ENCODE assay signal across 8 cellular contexts in genomic region chr17:78250891-78251772, GRCh38. TPM values are rescaled to one million over a fixed set of nuclear protein-coding genes. Genes with fewer than 3 reads are reported as not detected.
DNase-seq lines count a peak whose midpoint lies in the region; ATAC-seq and TF ChIP-seq lines count a peak whose summit lies in the region.

No MANE protein-coding gene starts in this region.

- H3K9ac ChIP-seq in MM.1S (ENCODE audit: low read length), result peak overlapping the region; percentile 63

- TF ChIP-seq CTCF in MM.1S (IDR thresholded peaks at IDR 0.05; ENCODE audit: low read length) (peak; percentile 99), RWPE2 (IDR thresholded peaks at IDR 0.05; ENCODE audit: poor library complexity, severe bottlenecking) (peak; percentile 99), fibroblast of the aortic adventitia (IDR thresholded peaks at IDR 0.05; ENCODE audit: insufficient read depth, low read length) (peak; percentile 95), neural crest cell (conservative IDR thresholded peaks at IDR 0.05) (peak; percentile 100), stomach (IDR thresholded peaks at IDR 0.05) (peak in 6 of 7 experiments; percentile 74 to 99 (median 98))

- H3K27ac ChIP-seq in CD8-positive, alpha-beta memory T cell (ENCODE audit: low read depth, low read length), result peak overlapping the region; percentile 20
- H3K27ac ChIP-seq in MM.1S (ENCODE audit: low read length) (peak overlapping the region; percentile 91), RWPE2 (ENCODE audit: poor library complexity, severe bottlenecking) (peak overlapping the region; percentile 47), stomach (peak overlapping the region in 2 of 5 donors; percentile 22 to 65)

- peak overlapping the region; percentile 29 for H2AFZ ChIP-seq in MM.1S (ENCODE audit: low read length)

- no peaks in the 10 kb centered on the region for H4K20me1 ChIP-seq in MM.1S (ENCODE audit: insufficient read depth, low read length)

- intact Hi-C loops in activated T-helper 2 cell treated with anti-CD3 and anti-CD28 coated beads, Interferon-gamma antibody, Interleukin-2, Interleukin-4, amounts not matched to agents 10 μg/mL and 5 μg/mL and 100 μg/mL, durations not matched to agents 14 hours and 24 hours and 36 hours (cut with micrococcal nuclease), result no loop called here
- intact Hi-C loops in stomach (cut with DNase I; ENCODE audit: low total_unique reads), result no loop called here

- H3K36me3 Mint-ChIP-seq in CD8-positive, alpha-beta memory T cell, result no peaks in the 10 kb centered on the region
- no peaks in the 10 kb centered on the region for H3K36me3 Mint-ChIP-seq in activated T-helper 2 cell treated with anti-CD3 and anti-CD28 coated beads, Interferon-gamma antibody, Interleukin-2, Interleukin-4, amounts not matched to agents 10 μg/mL and 5 μg/mL and 100 μg/mL, durations not matched to agents 14 hours and 24 hours and 36 hours (ENCODE audit: low read depth)
- peaks cover 2% of the 10 kb centered on the region for H3K36me3 Mint-ChIP-seq in neural crest cell (ENCODE audit: low read depth)

- no peaks in the 10 kb centered on the region for H3K79me2 ChIP-seq in MM.1S (ENCODE audit: low read length)

- H3K27me3 ChIP-seq in CD8-positive, alpha-beta memory T cell (ENCODE audit: insufficient read depth, low read length, poor library complexity, severe bottlenecking), result no peaks in the 10 kb centered on the region
- H3K27me3 ChIP-seq in MM.1S (replicated peaks; ENCODE audit: insufficient read depth, low read length) (no peaks in the 10 kb centered on the region), RWPE2 (ENCODE audit: insufficient read depth, poor library complexity, severe bottlenecking) (no peaks in the 10 kb centered on the region), stomach (peaks cover 0 to 13% (median 0%) of the 10 kb centered on the region in 3 donors)

- H3K9me3 ChIP-seq in CD8-positive, alpha-beta memory T cell (ENCODE audit: low read length), result no peaks in the 10 kb centered on the region
- H3K9me3 ChIP-seq in MM.1S (replicated peaks; ENCODE audit: insufficient read depth, low read length), result no peaks in the 10 kb centered on the region
- no peaks in the 10 kb centered on the region for H3K9me3 ChIP-seq in RWPE2 (ENCODE audit: severe bottlenecking)
- H3K9me3 ChIP-seq in stomach, result no peaks in the 10 kb centered on the region

- DNase-seq in CD8-positive, alpha-beta memory T cell, result peak; percentile 74 to 85 (median 77)
- DNase-seq in MM.1S, result peak; percentile 84
- DNase-seq in RWPE2 (ENCODE audit: low spot score), result peak; percentile 88
- peak; percentile 80 for DNase-seq in activated T-helper 2 cell treated with anti-CD3 and anti-CD28 coated beads, Interferon-gamma antibody, Interleukin-2, Interleukin-4, amounts not matched to agents 10 μg/mL and 5 μg/mL and 100 μg/mL, durations not matched to agents 14 hours and 24 hours and 36 hours (ENCODE audit: low spot score)
- DNase-seq in fibroblast of the aortic adventitia (ENCODE audit: low read depth), result peak; percentile 78
- peak; percentile 95 for DNase-seq in neural crest cell (ENCODE audit: low read depth, low spot score)
- DNase-seq in stomach, result peak; percentile 87

- no peaks in the 10 kb centered on the region for H3K9me3 Mint-ChIP-seq in CD8-positive, alpha-beta memory T cell
- H3K9me3 Mint-ChIP-seq in activated T-helper 2 cell treated with anti-CD3 and anti-CD28 coated beads, Interferon-gamma antibody, Interleukin-2, Interleukin-4, amounts not matched to agents 10 μg/mL and 5 μg/mL and 100 μg/mL, durations not matched to agents 14 hours and 24 hours and 36 hours, result no peaks in the 10 kb centered on the region
- no peaks in the 10 kb centered on the region for H3K9me3 Mint-ChIP-seq in neural crest cell

- ATAC-seq in GM21515 (IDR thresholded peaks at IDR 0.05; ENCODE audit: unreplicated experiment) (peak; percentile 54), RWPE2 (ENCODE audit: low read depth) (peak; percentile 85)

- no peaks in the 10 kb centered on the region for H3K36me3 ChIP-seq in CD8-positive, alpha-beta memory T cell (ENCODE audit: insufficient read depth, low read length)
- H3K36me3 ChIP-seq in MM.1S (replicated peaks; ENCODE audit: insufficient read depth, low read length), result no peaks in the 10 kb centered on the region
- no peaks in the 10 kb centered on the region for H3K36me3 ChIP-seq in RWPE2 (ENCODE audit: low read depth)
- no peaks in the 10 kb centered on the region for H3K36me3 ChIP-seq in stomach

- 10 to 49% (median 13%) methylated on average over 7 to 27 of the region's 27 CpGs for WGBS in stomach, 5 donors

- H3K27ac Mint-ChIP-seq in CD8-positive, alpha-beta memory T cell, result peak overlapping the region; percentile 16 to 97 (median 94)
- H3K27ac Mint-ChIP-seq in activated T-helper 2 cell treated with anti-CD3 and anti-CD28 coated beads, Interferon-gamma antibody, Interleukin-2, Interleukin-4, amounts not matched to agents 10 μg/mL and 5 μg/mL and 100 μg/mL, durations not matched to agents 14 hours and 24 hours and 36 hours, result no peak overlapping the region
- H3K27ac Mint-ChIP-seq in neural crest cell (ENCODE audit: unreplicated experiment), result no peak overlapping the region

- H3K4me2 ChIP-seq in MM.1S (ENCODE audit: low read depth, low read length), result peak overlapping the region; percentile 76

- no peak for TF ChIP-seq POLR2A in stomach (IDR thresholded peaks at IDR 0.05)

- peak overlapping the region; percentile 77 for H3K4me3 ChIP-seq in CD8-positive, alpha-beta memory T cell (ENCODE audit: low read length)
- H3K4me3 ChIP-seq in MM.1S (ENCODE audit: low read length), result peak overlapping the region; percentile 45; the same call in 1 of the 2 replicates
- peak overlapping the region; percentile 5 for H3K4me3 ChIP-seq in RWPE2 (ENCODE audit: severe bottlenecking)
- no peak overlapping the region for H3K4me3 ChIP-seq in fibroblast of the aortic adventitia (ENCODE audit: low read depth, low read length)
- peak overlapping the region in 1 of 4 donors; percentile 28 for H3K4me3 ChIP-seq in stomach

- H3K4me3 Mint-ChIP-seq in CD8-positive, alpha-beta memory T cell, result peak overlapping the region; percentile 72 to 84 (median 80)
- H3K4me3 Mint-ChIP-seq in activated T-helper 2 cell treated with anti-CD3 and anti-CD28 coated beads, Interferon-gamma antibody, Interleukin-2, Interleukin-4, amounts not matched to agents 10 μg/mL and 5 μg/mL and 100 μg/mL, durations not matched to agents 14 hours and 24 hours and 36 hours (ENCODE audit: low read depth), result no peak overlapping the region
- peak overlapping the region; percentile 75 for H3K4me3 Mint-ChIP-seq in neural crest cell

- POLR2A ChIA-PET in CD8-positive, alpha-beta memory T cell (lab: Charles Lee), result interaction anchor here (1.0 to 2.3 kb wide), 4 partner anchors 109 to 126 kb away, joined by 3 to 7 read pairs (median 5); partner anchors contain the start of genes SOCS3 and TMC6

- H3K4me1 Mint-ChIP-seq in CD8-positive, alpha-beta memory T cell, result peaks cover 33 to 53% (median 39%) of the 10 kb centered on the region in 3 donors
- H3K4me1 Mint-ChIP-seq in activated T-helper 2 cell treated with anti-CD3 and anti-CD28 coated beads, Interferon-gamma antibody, Interleukin-2, Interleukin-4, amounts not matched to agents 10 μg/mL and 5 μg/mL and 100 μg/mL, durations not matched to agents 14 hours and 24 hours and 36 hours (ENCODE audit: low read depth), result peaks cover 26% of the 10 kb centered on the region
- H3K4me1 Mint-ChIP-seq in neural crest cell, result peaks cover 25% of the 10 kb centered on the region

- no peaks in the 10 kb centered on the region for H3K9me2 ChIP-seq in MM.1S (replicated peaks; ENCODE audit: insufficient read depth, low read length)

- peaks cover 0 to 2% of the 10 kb centered on the region in 2 donors for H3K27me3 Mint-ChIP-seq in CD8-positive, alpha-beta memory T cell
- H3K27me3 Mint-ChIP-seq in activated T-helper 2 cell treated with anti-CD3 and anti-CD28 coated beads, Interferon-gamma antibody, Interleukin-2, Interleukin-4, amounts not matched to agents 10 μg/mL and 5 μg/mL and 100 μg/mL, durations not matched to agents 14 hours and 24 hours and 36 hours (ENCODE audit: low read depth), result peaks cover 9% of the 10 kb centered on the region
- no peaks in the 10 kb centered on the region for H3K27me3 Mint-ChIP-seq in neural crest cell (ENCODE audit: low read depth)

- no peak for TF ChIP-seq EP300 in stomach (IDR thresholded peaks at IDR 0.05)

- H3F3A ChIP-seq in MM.1S (ENCODE audit: insufficient read depth, low read length), result peaks cover 29% of the 10 kb centered on the region

- CTCF ChIA-PET in CD8-positive, alpha-beta memory T cell (lab: Charles Lee), result interaction anchor here (0.7 to 3.2 kb wide), 40 partner anchors 9 to 797 kb away, joined by 3 to 13 read pairs (median 3); partner anchors contain the start of genes AFMID, SOCS3 and TK1

- peaks cover 57% of the 10 kb centered on the region for H3K4me1 ChIP-seq in CD8-positive, alpha-beta memory T cell (ENCODE audit: insufficient read depth, low read length)
- H3K4me1 ChIP-seq in MM.1S (ENCODE audit: low read length) (peaks cover 29% of the 10 kb centered on the region), RWPE2 (ENCODE audit: insufficient read depth, poor library complexity, severe bottlenecking) (peaks cover 6% of the 10 kb centered on the region), stomach (peaks cover 20 to 45% (median 40%) of the 10 kb centered on the region in 4 donors)

RNA-seq across cellular contexts. Expression of gene TMEM235, which starts 19.7 kb away (rescaled TPM):
- not detected for total RNA-seq in CD8-positive, alpha-beta memory T cell
- polyA plus RNA-seq in CD8-positive, alpha-beta memory T cell, result not detected
- total RNA-seq in activated T-helper 2 cell treated with anti-CD3 and anti-CD28 coated beads, Interferon-gamma antibody, Interleukin-2, Interleukin-4, amounts not matched to agents 10 μg/mL and 5 μg/mL and 100 μg/mL, durations not matched to agents 14 hours and 24 hours and 36 hours, result not detected in 2 replicates
- total RNA-seq in fibroblast of the aortic adventitia (ENCODE audit: low replicate concordance) (not detected in 2 replicates), neural crest cell (not detected in 2 replicates), stomach (not detected)
- polyA plus RNA-seq in stomach, result not detected

RNA-seq across cellular contexts. Expression of gene BIRC5, which starts 37.1 kb away (rescaled TPM):
- total RNA-seq in CD8-positive, alpha-beta memory T cell, result 10 to 100 TPM; 61.0 to 65.1 TPM
- 0.69 TPM for polyA plus RNA-seq in CD8-positive, alpha-beta memory T cell
- total RNA-seq in activated T-helper 2 cell treated with anti-CD3 and anti-CD28 coated beads, Interferon-gamma antibody, Interleukin-2, Interleukin-4, amounts not matched to agents 10 μg/mL and 5 μg/mL and 100 μg/mL, durations not matched to agents 14 hours and 24 hours and 36 hours, result 48.4 and 48.6 TPM in 2 replicates
- total RNA-seq in fibroblast of the aortic adventitia (ENCODE audit: low replicate concordance) (0.57 and 31.8 TPM in 2 replicates), neural crest cell (123 and 134 TPM in 2 replicates), stomach (10 to 100 TPM in 1 of 5 donors, 1 to 10 TPM in 3, not detected in 1; 3.9 to 10.5 (median 5.4) TPM)
- 10 to 100 TPM in 2 of 3 donors, 1 to 10 TPM in 1; 3.4 to 10.3 (median 10.1) TPM for polyA plus RNA-seq in stomach

Comparison
In these comparisons a context has a peak if more than half of its experiments do, and no peak if none do; other contexts are left out.
1. H3K27ac Mint-ChIP-seq: peak in CD8-positive, alpha-beta memory T cell (8 of 8); none in activated T-helper 2 cell treated with anti-CD3 and anti-CD28 coated beads, Interferon-gamma antibody, Interleukin-2, Interleukin-4, amounts not matched to agents 10 μg/mL and 5 μg/mL and 100 μg/mL, durations not matched to agents 14 hours and 24 hours and 36 hours (single experiment) and neural crest cell (single experiment).
2. Peak in every context shown above with its lines, with median percentiles within 50 percentile points of each other: DNase-seq and CTCF ChIP-seq.